In genomic region chr3:204102-204501, GRCh38 we compare ENCODE assay signal across 25 cellular contexts.
"Had no signal": no experiment of that assay in that cellular context is flagged by ENCODE, and none has a peak within 500 bp of the region (broad histone marks: within the 10 kb centered on the region; RNA-seq: fewer than 3 reads in every experiment).

No MANE protein-coding gene starts in this region.

- ATAC-seq: natural killer cell treated with Interleukin-12 subunit alpha and Interleukin-12 subunit beta and Interleukin-15 and Interleukin-18, amount 100 ng/mL, for 72 hours; psoas muscle; right cardiac atrium; right lobe of liver; stimulated activated effector memory CD8-positive, alpha-beta T cell treated with anti-CD3 and anti-CD28 coated beads, Interleukin-12 subunit alpha, Interleukin-12 subunit beta, amount 100 ng/mL, for 72 hours; stimulated activated naive B cell treated with anti-CD40 and anti-IgM and Interleukin-4, amounts not matched to agents 10 μg/mL and 1 μg/mL and 100 μg/mL, for 72 hours had no signal

- DNase-seq: nephron progenitor cell; occipital lobe; ovary; posterior cingulate gyrus; psoas muscle; right cardiac atrium; right lobe of liver; sigmoid colon; small intestine; stimulated activated CD4-positive, alpha-beta T cell treated with anti-CD3 and anti-CD28 coated beads, Interleukin-15, amount 100 ng/mL, for 24 hours; stimulated activated CD4-positive, alpha-beta T cell treated with anti-CD3 and anti-CD28 coated beads, Interleukin-2, amount 100 ng/mL, for 24 hours; stimulated activated CD4-positive, alpha-beta T cell treated with anti-CD3 and anti-CD28 coated beads, Interleukin-2, amount 100 ng/mL, for 48 hours; stimulated activated CD4-positive, alpha-beta T cell treated with anti-CD3 and anti-CD28 coated beads, Interleukin-4, amount 100 ng/mL, for 24 hours; stimulated activated naive B cell treated with anti-CD40 and anti-IgM and Interleukin-4, amounts not matched to agents 10 μg/mL and 1 μg/mL and 100 μg/mL, for 72 hours; stimulated activated naive CD4-positive, alpha-beta T cell treated with Interleukin-2 at 50 U/mL for 16 hours; stomach; thyroid gland; trophoblast cell; upper lobe of left lung had no signal

- H3K27ac ChIP-seq: neural progenitor cell, ovary, parathyroid adenoma, psoas muscle, right lobe of liver, sigmoid colon, stomach, thoracic aorta, thyroid gland, upper lobe of left lung, vagina had no signal
